35 cellular contexts compared by ENCODE assay signal in the genomic region with DNA sequence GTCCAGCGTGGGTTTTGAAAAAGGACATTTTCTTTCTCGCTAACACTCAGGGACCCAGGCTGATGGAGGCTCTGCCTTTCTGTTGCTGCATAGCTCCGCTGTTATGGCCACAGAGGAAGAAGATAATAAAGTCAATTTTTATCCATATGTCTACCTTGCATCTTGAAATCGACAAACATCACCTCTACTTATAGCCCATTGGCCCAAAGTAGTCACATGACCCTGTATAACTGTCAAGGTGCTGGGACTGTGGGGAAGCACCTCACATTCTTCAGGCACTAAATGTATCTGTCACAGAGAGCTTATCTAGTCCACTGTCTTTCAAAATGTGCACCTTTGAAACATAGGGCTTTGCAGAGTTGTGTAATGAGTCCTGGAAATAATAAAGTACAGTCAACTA. TPM values are rescaled to one million over a fixed set of nuclear protein-coding genes. Genes with fewer than 3 reads are reported as not detected.
"Had no signal": no experiment of that assay in that cellular context is flagged by ENCODE, and none has a peak within 500 bp of the region (broad histone marks: within the 10 kb centered on the region; RNA-seq: fewer than 3 reads in every experiment).

No MANE protein-coding gene starts in this region.

- H3K27ac ChIP-seq: adrenal gland, body of pancreas, brain microvascular endothelial cell, breast epithelium, WERI-Rb-1 had no signal

- H3K9me3 ChIP-seq: body of pancreas, breast epithelium had no signal

- ATAC-seq: activated CD8-positive, alpha-beta T cell treated with anti-CD3 and anti-CD28 coated beads for 36 hours; activated naive CD4-positive, alpha-beta T cell treated with anti-CD3 and anti-CD28 coated beads, Interleukin-2, amount 50 U/mL, for 72 hours; activated T-cell treated with anti-CD3 and anti-CD28 coated beads, Interleukin-2, amount 50 U/mL, for 4 hours; activated T-cell treated with anti-CD3 and anti-CD28 coated beads, Interleukin-2, amount 50 U/mL, for 72 hours; activated T-helper 17 cell treated with anti-CD3 and anti-CD28 coated beads, Interleukin-2, amount 50 U/mL, for 72 hours; body of pancreas; T-cell; T-helper 17 cell had no signal

- H3K27me3 ChIP-seq: adrenal gland, body of pancreas, brain microvascular endothelial cell, breast epithelium had no signal

- FAIRE-seq: astrocyte, TTC549 had no signal

- H3K4me3 ChIP-seq: adrenal gland, body of pancreas, breast epithelium had no signal

- H3K36me3 ChIP-seq: adrenal gland, brain microvascular endothelial cell, breast epithelium, WERI-Rb-1 had no signal

- DNase-seq: activated B cell treated with CpG ODN at 0.5 μM for 24 hours; activated CD4-positive, alpha-beta memory T cell treated with anti-CD3 and anti-CD28 coated beads for 36 hours; activated CD4-positive, alpha-beta T cell treated with anti-CD3 and anti-CD28 coated beads for 4 hours; activated CD4-positive, alpha-beta T cell treated with anti-CD3 and anti-CD28 coated beads, Interleukin-2, amount 10 ng/mL, durations not matched to agents 24 days and 14 days; activated CD4-positive, alpha-beta T cell treated with anti-CD3 and anti-CD28 coated beads, Interleukin-2, amount 50 U/mL, for 1 hour; activated CD4-positive, alpha-beta T cell treated with anti-CD3 and anti-CD28 coated beads, Interleukin-2, amount 50 U/mL, for 4 hours; activated CD4-positive, CD25-positive, alpha-beta regulatory T cell treated with anti-CD3 and anti-CD28 coated beads, Interleukin-2, amount 50 U/mL, for 72 hours; activated CD8-positive, alpha-beta memory T cell treated with anti-CD3 and anti-CD28 coated beads, Interleukin-2, amount 50 U/mL, for 4 hours; activated CD8-positive, alpha-beta T cell treated with anti-CD3 and anti-CD28 coated beads for 36 hours; activated effector memory CD4-positive, alpha-beta T cell treated with anti-CD3 and anti-CD28 coated beads, Interleukin-2, amount 50 U/mL, for 16 hours; activated gamma-delta T cell treated with Interleukin-2 at 50 U/mL for 16 hours; activated naive CD4-positive, alpha-beta T cell; activated naive CD4-positive, alpha-beta T cell treated with anti-CD3 and anti-CD28 coated beads for 36 hours; activated naive CD4-positive, alpha-beta T cell treated with anti-CD3 and anti-CD28 coated beads, Interleukin-2, amount 50 U/mL, for 16 hours; activated naive CD8-positive, alpha-beta T cell treated with anti-CD3 and anti-CD28 coated beads for 36 hours; activated T-cell treated with anti-CD3 and anti-CD28 coated beads for 4 hours; activated T-cell treated with anti-CD3 and anti-CD28 coated beads, Interleukin-2, amount 50 U/mL, for 1 hour; activated T-cell treated with anti-CD3 and anti-CD28 coated beads, Interleukin-2, amount 50 U/mL, for 4 hours; activated T-cell treated with anti-CD3 and anti-CD28 coated beads, Interleukin-2, amount 50 U/mL, for 72 hours; adrenal gland; amniotic stem cell; aorta; body of pancreas; brain microvascular endothelial cell; central memory CD4-positive, alpha-beta T cell; T-cell; T-helper 17 cell; T-helper 9 cell; WERI-Rb-1 had no signal

- H3K4me1 ChIP-seq: adrenal gland, body of pancreas, breast epithelium had no signal

RNA-seq across cellular contexts. Expression of gene RCAN2, which starts 47.6 kb away (rescaled TPM):
- total RNA-seq: activated B cell treated with CpG ODN at 0.5 μM for 24 hours; activated CD8-positive, alpha-beta T cell treated with anti-CD3 and anti-CD28 coated beads for 36 hours; activated naive CD8-positive, alpha-beta T cell treated with anti-CD3 and anti-CD28 coated beads for 36 hours; T-helper 17 cell; T-helper 2 cell treated with Interferon-gamma antibody and Interleukin-4, amounts not matched to agents 100 ng/mL and 5 ng/mL, for 36 hours had no signal
